26 cellular contexts compared by ENCODE assay signal in genomic region chr3:29919551-29919950, GRCh38.
"Had no signal": no experiment of that assay in that cellular context is flagged by ENCODE, and none has a peak within 500 bp of the region (broad histone marks: within the 10 kb centered on the region; RNA-seq: fewer than 3 reads in every experiment).

No MANE protein-coding gene starts in this region.

- H3K9me3 Mint-ChIP-seq: activated B cell treated with CpG ODN at 0.5 μM for 24 hours; activated CD4-positive, alpha-beta T cell treated with anti-CD3 and anti-CD28 coated beads, Interleukin-2, amount 10 ng/mL, durations not matched to agents 24 days and 14 days; activated naive CD4-positive, alpha-beta T cell treated with anti-CD3 and anti-CD28 coated beads, Interleukin-2, amount 50 U/mL, for 24 hours; activated naive CD8-positive, alpha-beta T cell treated with anti-CD3 and anti-CD28 coated beads, Interleukin-2, amount 50 U/mL, for 24 hours; activated T-cell treated with anti-CD3 and anti-CD28 coated beads, Interleukin-2, amount 50 U/mL, for 24 hours; activated T-helper 1 cell treated with anti-CD3 and anti-CD28 coated beads, Interleukin-12 subunit alpha, Interleukin-12 subunit beta, Interleukin-2, Interleukin-4 antibody, amounts not matched to agents 30 ng/mL and 10 ng/mL and 1 ng/mL, durations not matched to agents 14 hours and 24 hours and 36 hours; central memory CD8-positive, alpha-beta T cell had no signal

- H3K27ac Mint-ChIP-seq: activated B cell treated with CpG ODN at 0.5 μM for 24 hours; activated CD4-positive, alpha-beta T cell treated with anti-CD3 and anti-CD28 coated beads, Interleukin-2, amount 10 ng/mL, durations not matched to agents 24 days and 14 days; activated CD8-positive, alpha-beta memory T cell treated with anti-CD3 and anti-CD28 coated beads, Interleukin-2, amount 10 ng/mL, durations not matched to agents 7 days and 5 days; activated naive CD4-positive, alpha-beta T cell treated with anti-CD3 and anti-CD28 coated beads, Interleukin-2, amount 50 U/mL, for 24 hours; activated naive CD8-positive, alpha-beta T cell treated with anti-CD3 and anti-CD28 coated beads, Interleukin-2, amount 50 U/mL, for 24 hours; activated T-cell treated with anti-CD3 and anti-CD28 coated beads, Interleukin-2, amount 50 U/mL, for 24 hours; activated T-helper 1 cell treated with anti-CD3 and anti-CD28 coated beads, Interleukin-12 subunit alpha, Interleukin-12 subunit beta, Interleukin-2, Interleukin-4 antibody, amounts not matched to agents 30 ng/mL and 10 ng/mL and 1 ng/mL, durations not matched to agents 14 hours and 24 hours and 36 hours; T-helper 17 cell had no signal

- ATAC-seq: activated CD8-positive, alpha-beta memory T cell treated with anti-CD3 and anti-CD28 coated beads, Interleukin-2, amount 10 ng/mL, durations not matched to agents 7 days and 5 days; activated naive CD8-positive, alpha-beta T cell treated with anti-CD3 and anti-CD28 coated beads, Interleukin-2, amount 50 U/mL, for 24 hours; T-helper 17 cell had no signal

- H3K4me1 Mint-ChIP-seq: activated B cell treated with CpG ODN at 0.5 μM for 24 hours; activated CD4-positive, alpha-beta T cell treated with anti-CD3 and anti-CD28 coated beads, Interleukin-2, amount 10 ng/mL, durations not matched to agents 24 days and 14 days; activated CD8-positive, alpha-beta memory T cell treated with anti-CD3 and anti-CD28 coated beads, Interleukin-2, amount 10 ng/mL, durations not matched to agents 7 days and 5 days; activated naive CD4-positive, alpha-beta T cell treated with anti-CD3 and anti-CD28 coated beads, Interleukin-2, amount 50 U/mL, for 24 hours; activated naive CD8-positive, alpha-beta T cell treated with anti-CD3 and anti-CD28 coated beads, Interleukin-2, amount 50 U/mL, for 24 hours; central memory CD8-positive, alpha-beta T cell; T-helper 17 cell had no signal

- H3K36me3 Mint-ChIP-seq: activated CD8-positive, alpha-beta memory T cell treated with anti-CD3 and anti-CD28 coated beads, Interleukin-2, amount 10 ng/mL, durations not matched to agents 7 days and 5 days; activated naive CD4-positive, alpha-beta T cell treated with anti-CD3 and anti-CD28 coated beads, Interleukin-2, amount 50 U/mL, for 24 hours; brain had no signal

- H3K4me2 ChIP-seq: PC-9 had no signal

- DNase-seq: activated B cell treated with CpG ODN at 0.5 μM for 24 hours; activated CD4-positive, alpha-beta T cell treated with anti-CD3 and anti-CD28 coated beads for 1 hour; activated CD4-positive, alpha-beta T cell treated with anti-CD3 and anti-CD28 coated beads, Interleukin-2, amount 10 ng/mL, durations not matched to agents 24 days and 14 days; activated CD4-positive, alpha-beta T cell treated with anti-CD3 and anti-CD28 coated beads, Interleukin-2, amount 50 U/mL, for 48 hours; activated CD8-positive, alpha-beta memory T cell treated with anti-CD3 and anti-CD28 coated beads, Interleukin-2, amount 10 ng/mL, durations not matched to agents 7 days and 5 days; activated effector memory CD4-positive, alpha-beta T cell treated with Interleukin-2 at 50 U/mL for 16 hours; activated naive CD4-positive, alpha-beta T cell; activated naive CD8-positive, alpha-beta T cell treated with anti-CD3 and anti-CD28 coated beads, Interleukin-2, amount 50 U/mL, for 24 hours; activated T-cell treated with anti-CD3 and anti-CD28 coated beads, Interleukin-2, amount 50 U/mL, for 24 hours; amniotic stem cell; Kasumi-1; KBM-7; NCI-H1048; NCI-H1417 treated with DMSO at 0.1 percent for 48 hours; NCI-H1694 treated with DMSO at 0.1 percent for 48 hours; NCI-H2029 treated with DMSO at 0.1 percent for 48 hours; NCI-H510A treated with DMSO at 0.1 percent for 48 hours; PC-9; SHP77 treated with DMSO at 0.1 percent for 48 hours; T-helper 17 cell; T-helper 9 cell had no signal

- H3K4me3 ChIP-seq: ascending aorta, PC-9 had no signal

- H3K4me3 Mint-ChIP-seq: activated B cell treated with CpG ODN at 0.5 μM for 24 hours; activated CD4-positive, alpha-beta T cell treated with anti-CD3 and anti-CD28 coated beads, Interleukin-2, amount 10 ng/mL, durations not matched to agents 24 days and 14 days; activated CD8-positive, alpha-beta memory T cell treated with anti-CD3 and anti-CD28 coated beads, Interleukin-2, amount 10 ng/mL, durations not matched to agents 7 days and 5 days; activated naive CD4-positive, alpha-beta T cell treated with anti-CD3 and anti-CD28 coated beads, Interleukin-2, amount 50 U/mL, for 24 hours; activated naive CD8-positive, alpha-beta T cell treated with anti-CD3 and anti-CD28 coated beads, Interleukin-2, amount 50 U/mL, for 24 hours; activated T-cell treated with anti-CD3 and anti-CD28 coated beads, Interleukin-2, amount 50 U/mL, for 24 hours; activated T-helper 1 cell treated with anti-CD3 and anti-CD28 coated beads, Interleukin-12 subunit alpha, Interleukin-12 subunit beta, Interleukin-2, Interleukin-4 antibody, amounts not matched to agents 30 ng/mL and 10 ng/mL and 1 ng/mL, durations not matched to agents 14 hours and 24 hours and 36 hours; brain; central memory CD8-positive, alpha-beta T cell; T-helper 17 cell had no signal

- H3K27me3 Mint-ChIP-seq: activated B cell treated with CpG ODN at 0.5 μM for 24 hours; activated CD8-positive, alpha-beta memory T cell treated with anti-CD3 and anti-CD28 coated beads, Interleukin-2, amount 10 ng/mL, durations not matched to agents 7 days and 5 days; brain; central memory CD8-positive, alpha-beta T cell had no signal

- H3K27ac ChIP-seq: ascending aorta, PC-9 had no signal

- H2AFZ ChIP-seq: PC-9 had no signal

- H3K36me3 ChIP-seq: ascending aorta had no signal

- H3K27me3 ChIP-seq: ascending aorta had no signal

- H3K9me3 ChIP-seq: ascending aorta had no signal
